In genomic region chr4:3849140-3849539, GRCh38 we compare ENCODE assay signal across 7 cellular contexts.
"Had no signal": no experiment of that assay in that cellular context is flagged by ENCODE, and none has a peak within 500 bp of the region (broad histone marks: within the 10 kb centered on the region; RNA-seq: fewer than 3 reads in every experiment).

No MANE protein-coding gene starts in this region.

- DNase-seq: IMR-90, KBM-7, KG1 had no signal

- H3K4me3 ChIP-seq: K562 had no signal

- H3K27ac Mint-ChIP-seq: IgD-negative memory B cell had no signal

- ATAC-seq: K562 had no signal

- H3K27ac ChIP-seq: HL-60 had no signal

- FAIRE-seq: HTR-8/SVneo, K562 had no signal
